1 cellular context compared by ENCODE assay signal in the genomic region with DNA sequence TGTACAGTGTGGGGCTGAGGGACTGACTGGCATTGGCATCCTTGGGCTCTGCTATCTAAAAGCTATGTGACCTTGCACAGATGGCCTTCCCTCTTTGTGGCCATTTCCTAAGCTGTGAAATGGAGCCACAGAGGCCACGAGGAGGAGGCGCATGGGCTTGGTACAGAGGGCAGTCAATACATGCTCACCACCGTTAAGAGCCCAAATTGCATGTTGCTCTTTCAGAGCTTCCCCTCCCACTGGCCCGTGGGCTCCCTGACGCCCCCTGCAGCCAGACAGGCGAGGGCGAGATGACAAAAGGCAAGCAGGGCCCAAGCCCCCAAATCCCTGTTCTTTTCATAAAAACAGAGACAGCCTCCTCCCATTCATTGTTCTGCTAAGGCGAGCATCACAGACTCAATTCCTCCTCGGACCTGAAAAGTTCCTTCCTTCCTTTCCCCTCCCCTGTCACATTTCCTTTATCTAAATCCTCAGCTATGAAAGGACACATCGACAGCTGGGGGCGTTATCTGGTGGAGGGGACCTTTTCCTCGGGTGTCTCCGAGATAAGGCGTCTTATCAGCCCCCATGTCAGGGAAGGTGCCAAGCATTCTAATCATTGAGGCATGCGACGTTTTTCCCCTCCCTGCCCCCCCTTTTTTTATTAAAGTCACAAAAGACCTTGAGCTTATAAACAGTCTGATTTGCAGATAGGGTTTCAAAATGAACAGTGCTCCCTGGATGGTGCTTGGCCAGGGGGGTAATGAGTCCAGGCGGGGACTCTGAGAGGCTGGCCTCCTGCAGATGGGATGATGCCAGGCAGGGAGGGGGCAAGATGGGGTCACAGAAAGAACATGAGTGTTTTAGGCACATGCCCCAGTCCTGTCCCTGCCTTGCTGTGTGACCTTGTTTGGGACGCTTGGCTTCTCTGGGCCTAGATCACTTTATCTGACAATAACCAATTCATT.
TF ChIP-seq lines count a peak whose summit lies in the region.

No MANE protein-coding gene starts in this region.

TF ChIP-seq in H1, 55 proteins besides CTCF, POLR2A, EP300 and RAD21:
- TF ChIP-seq GABPA (IDR thresholded peaks at IDR 0.05; ENCODE audit: borderline replicate concordance, insufficient read depth, low read length) (peak; percentile 30; the same call in 1 of the 2 replicates), KDM1A (IDR thresholded peaks at IDR 0.05; ENCODE audit: borderline replicate concordance, low read length) (no peak), KDM4A (IDR thresholded peaks at IDR 0.05; ENCODE audit: low read depth, low read length, severe bottlenecking) (no peak), MAFK (IDR thresholded peaks at IDR 0.05; ENCODE audit: low read depth, low read length) (no peak), EZH2 (IDR thresholded peaks at IDR 0.05; ENCODE audit: low read depth, low read length, severe bottlenecking) (no peak), CREB1 (IDR thresholded peaks at IDR 0.05) (peak; percentile 29; the same call in 1 of the 2 replicates)
- TF ChIP-seq, protein P1, sequence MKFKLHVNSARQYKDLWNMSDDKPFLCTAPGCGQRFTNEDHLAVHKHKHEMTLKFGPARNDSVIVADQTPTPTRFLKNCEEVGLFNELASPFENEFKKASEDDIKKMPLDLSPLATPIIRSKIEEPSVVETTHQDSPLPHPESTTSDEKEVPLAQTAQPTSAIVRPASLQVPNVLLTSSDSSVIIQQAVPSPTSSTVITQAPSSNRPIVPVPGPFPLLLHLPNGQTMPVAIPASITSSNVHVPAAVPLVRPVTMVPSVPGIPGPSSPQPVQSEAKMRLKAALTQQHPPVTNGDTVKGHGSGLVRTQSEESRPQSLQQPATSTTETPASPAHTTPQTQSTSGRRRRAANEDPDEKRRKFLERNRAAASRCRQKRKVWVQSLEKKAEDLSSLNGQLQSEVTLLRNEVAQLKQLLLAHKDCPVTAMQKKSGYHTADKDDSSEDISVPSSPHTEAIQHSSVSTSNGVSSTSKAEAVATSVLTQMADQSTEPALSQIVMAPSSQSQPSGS (IDR thresholded peaks at IDR 0.05; ENCODE audit: low read length) = no peak
- TF ChIP-seq, protein P2, sequence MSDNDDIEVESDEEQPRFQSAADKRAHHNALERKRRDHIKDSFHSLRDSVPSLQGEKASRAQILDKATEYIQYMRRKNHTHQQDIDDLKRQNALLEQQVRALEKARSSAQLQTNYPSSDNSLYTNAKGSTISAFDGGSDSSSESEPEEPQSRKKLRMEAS (IDR thresholded peaks at IDR 0.05) = peak; percentile 33; the same call in 1 of the 2 replicates
